ENCODE assay signal across 16 cellular contexts in genomic region chr6:165184192-165184979, GRCh38.
A peak's percentile ranks its signal among the peaks of the same experiment; 100 is the strongest.
DNase-seq lines count a peak whose midpoint lies in the region; ATAC-seq and TF ChIP-seq lines count a peak whose summit lies in the region.
"Had no signal": no experiment of that assay in that cellular context is flagged by ENCODE, and none has a peak within 500 bp of the region (broad histone marks: within the 10 kb centered on the region; RNA-seq: fewer than 3 reads in every experiment).

No MANE protein-coding gene starts in this region.

- intact Hi-C loops in Right ventricle myocardium inferior (cut with DNase I) = no loop called here
- intact Hi-C loops in cardiac septum (cut with DNase I) = no loop called here
- intact Hi-C loops in thyroid gland (cut with DNase I) = no loop called here

- in situ Hi-C loops in brain microvascular endothelial cell (cut with HindIII; ENCODE audit: low pct_ligation_motif_present, low sequenced_read_pairs) = no loop called here

- ATAC-seq in Right ventricle myocardium inferior (peak; percentile 92), SK-N-SH treated with all-trans-retinoic acid at 6 μM for 48 hours (no peak)
- ATAC-seq: activated CD4-positive, alpha-beta T cell treated with anti-CD3 and anti-CD28 coated beads for 36 hours; activated T-cell treated with anti-CD3 and anti-CD28 coated beads, Interleukin-2, amount 50 U/mL, for 4 hours; gastroesophageal sphincter had no signal

- H3K27me3 ChIP-seq in thyroid gland (no peaks in the 10 kb centered on the region), brain microvascular endothelial cell (replicated peaks) (no peaks in the 10 kb centered on the region)
- H3K27me3 ChIP-seq: gastroesophageal sphincter, upper lobe of left lung had no signal

- WGBS in thyroid gland, 2 donors = 81 to 85% methylated on average over 11 of the region's 11 CpGs

- no peak for TF ChIP-seq POLR2A in thyroid gland (IDR thresholded peaks at IDR 0.05)

- no peaks in the 10 kb centered on the region for H3K4me1 ChIP-seq in thyroid gland
- H3K4me1 ChIP-seq: gastroesophageal sphincter, upper lobe of left lung had no signal

- no peak overlapping the region for H3K4me3 ChIP-seq in thyroid gland (replicated peaks in 1 of 3)
- no peak overlapping the region for H3K4me3 ChIP-seq in brain microvascular endothelial cell (ENCODE audit: low read depth, low read length)
- H3K4me3 ChIP-seq: gastroesophageal sphincter, upper lobe of left lung had no signal

- H3K27ac ChIP-seq in caudate nucleus (ENCODE audit: low read depth, low read length) = peak overlapping the region; percentile 84
- H3K27ac ChIP-seq in thyroid gland = no peak overlapping the region
- H3K27ac ChIP-seq in brain microvascular endothelial cell = no peak overlapping the region
- H3K27ac ChIP-seq: gastroesophageal sphincter, upper lobe of left lung had no signal

- no peaks in the 10 kb centered on the region for H3K36me3 ChIP-seq in thyroid gland
- H3K36me3 ChIP-seq in brain microvascular endothelial cell (replicated peaks) = no peaks in the 10 kb centered on the region
- H3K36me3 ChIP-seq: gastroesophageal sphincter, upper lobe of left lung had no signal

- no peaks in the 10 kb centered on the region for H3K9me3 ChIP-seq in thyroid gland
- H3K9me3 ChIP-seq: gastroesophageal sphincter, upper lobe of left lung had no signal

- TF ChIP-seq CTCF in thyroid gland (IDR thresholded peaks at IDR 0.05) (no peak), brain microvascular endothelial cell (IDR thresholded peaks at IDR 0.05; ENCODE audit: low read depth, low read length, missing control alignments) (no peak)

- peak; percentile 66 for DNase-seq in Right ventricle myocardium inferior (ENCODE audit: missing footprints)
- no peak for DNase-seq in cardiac septum (ENCODE audit: low spot score)
- peak in 48 of 61 donors; percentile 4 to 95 (median 56) for DNase-seq in caudate nucleus (lab: John Stamatoyannopoulos, UW)
- peak; percentile 24 for DNase-seq in medulla oblongata (ENCODE audit: extremely low spot score)
- no peak for DNase-seq in thyroid gland
- no peak for DNase-seq in epidermal melanocyte (ENCODE audit: insufficient read length, low spot score)
- no peak for DNase-seq in brain microvascular endothelial cell
- DNase-seq: activated CD4-positive, alpha-beta T cell treated with anti-CD3 and anti-CD28 coated beads for 36 hours; activated T-cell treated with anti-CD3 and anti-CD28 coated beads, Interleukin-2, amount 50 U/mL, for 4 hours; amniotic stem cell; Calu3; NCI-H1930; nephron progenitor cell; upper lobe of left lung had no signal

TF ChIP-seq in SK-N-SH treated with all-trans-retinoic acid at 6 μM for 48 hours, 23 proteins besides CTCF, POLR2A, EP300 and RAD21:
- TF ChIP-seq BACH2 (CRISPR knock-in tag; IDR thresholded peaks at IDR 0.05; ENCODE audit: borderline replicate concordance) (no peak), ZNF8 (CRISPR knock-in tag; IDR thresholded peaks at IDR 0.05) (no peak), POU6F1 (CRISPR knock-in tag; IDR thresholded peaks at IDR 0.05; ENCODE audit: borderline replicate concordance, low read depth) (no peak), ARNTL (CRISPR knock-in tag; IDR thresholded peaks at IDR 0.05; ENCODE audit: borderline replicate concordance, low read depth) (no peak), ISL1 (CRISPR knock-in tag; IDR thresholded peaks at IDR 0.05) (no peak), CSDC2 (CRISPR knock-in tag; IDR thresholded peaks at IDR 0.05) (no peak), ZC3H10 (CRISPR knock-in tag; IDR thresholded peaks at IDR 0.05) (no peak), OSR1 (CRISPR knock-in tag; IDR thresholded peaks at IDR 0.05) (no peak), RARB (CRISPR knock-in tag; IDR thresholded peaks at IDR 0.05) (no peak)
- TF ChIP-seq, protein P1, sequence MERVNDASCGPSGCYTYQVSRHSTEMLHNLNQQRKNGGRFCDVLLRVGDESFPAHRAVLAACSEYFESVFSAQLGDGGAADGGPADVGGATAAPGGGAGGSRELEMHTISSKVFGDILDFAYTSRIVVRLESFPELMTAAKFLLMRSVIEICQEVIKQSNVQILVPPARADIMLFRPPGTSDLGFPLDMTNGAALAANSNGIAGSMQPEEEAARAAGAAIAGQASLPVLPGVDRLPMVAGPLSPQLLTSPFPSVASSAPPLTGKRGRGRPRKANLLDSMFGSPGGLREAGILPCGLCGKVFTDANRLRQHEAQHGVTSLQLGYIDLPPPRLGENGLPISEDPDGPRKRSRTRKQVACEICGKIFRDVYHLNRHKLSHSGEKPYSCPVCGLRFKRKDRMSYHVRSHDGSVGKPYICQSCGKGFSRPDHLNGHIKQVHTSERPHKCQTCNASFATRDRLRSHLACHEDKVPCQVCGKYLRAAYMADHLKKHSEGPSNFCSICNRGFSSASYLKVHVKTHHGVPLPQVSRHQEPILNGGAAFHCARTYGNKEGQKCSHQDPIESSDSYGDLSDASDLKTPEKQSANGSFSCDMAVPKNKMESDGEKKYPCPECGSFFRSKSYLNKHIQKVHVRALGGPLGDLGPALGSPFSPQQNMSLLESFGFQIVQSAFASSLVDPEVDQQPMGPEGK (CRISPR knock-in tag; IDR thresholded peaks at IDR 0.05; ENCODE audit: borderline replicate concordance) = no peak

Comparison
In these comparisons a context has a peak if more than half of its experiments do, and no peak if none do; other contexts are left out.
1. DNase-seq: peak in Right ventricle myocardium inferior (single experiment), caudate nucleus (48 of 61) and medulla oblongata (single experiment); none in cardiac septum (single experiment), thyroid gland (0 of 2), epidermal melanocyte (single experiment) and brain microvascular endothelial cell (single experiment).